In the genomic region with DNA sequence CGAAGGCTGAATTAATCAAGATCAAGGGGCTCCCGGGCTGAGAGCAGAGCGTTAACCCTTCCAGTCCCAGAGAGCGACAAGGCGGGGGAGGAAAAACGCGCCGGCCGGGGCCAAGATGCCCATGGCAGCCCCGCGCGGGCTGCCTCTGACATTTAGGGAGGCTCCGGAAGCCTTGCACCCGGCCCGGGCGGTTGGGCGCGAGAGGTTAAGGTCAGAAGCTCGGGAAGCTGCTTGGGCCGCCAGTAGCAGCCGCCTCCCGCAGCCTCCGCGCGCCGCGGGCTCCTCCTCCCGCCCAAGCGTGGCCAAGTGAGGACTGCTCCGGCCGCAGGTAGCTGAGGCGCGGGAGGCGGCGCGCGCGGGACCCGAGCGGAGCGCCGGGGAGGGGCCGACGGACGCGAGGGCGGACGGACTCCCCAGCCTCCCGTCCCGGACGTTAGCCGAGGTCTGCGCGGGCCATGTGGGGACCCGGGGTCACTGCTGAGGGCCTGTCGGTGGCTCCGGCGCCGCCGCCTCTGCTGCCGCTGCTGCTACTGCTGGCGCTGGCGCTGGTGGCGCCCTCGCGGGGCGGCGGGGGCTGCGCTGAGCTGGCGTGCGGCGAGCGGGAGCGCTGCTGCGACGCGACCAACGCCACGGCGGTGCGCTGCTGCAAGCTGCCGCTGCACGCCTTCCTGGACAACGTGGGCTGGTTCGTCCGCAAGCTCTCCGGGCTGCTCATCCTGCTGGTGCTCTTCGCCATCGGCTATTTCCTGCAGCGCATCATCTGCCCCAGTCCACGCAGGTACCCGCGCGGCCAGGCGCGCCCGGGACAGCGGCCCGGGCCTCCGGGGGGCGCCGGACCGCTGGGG, we compare ENCODE assay signal across 1 cellular context.
TF ChIP-seq lines count a peak whose summit lies in the region.

A gene (plus strand): TSS at position 242 of the 845 bp plus-strand sequence. CDS start 214 bp downstream, at position 456.

TF ChIP-seq in K562, 482 proteins besides CTCF, POLR2A, EP300 and RAD21 (continued from another document and continues in another):
- no peak for TF ChIP-seq NR2F6 (CRISPR knock-in tag; IDR thresholded peaks at IDR 0.05)
- TF ChIP-seq, protein P1, sequence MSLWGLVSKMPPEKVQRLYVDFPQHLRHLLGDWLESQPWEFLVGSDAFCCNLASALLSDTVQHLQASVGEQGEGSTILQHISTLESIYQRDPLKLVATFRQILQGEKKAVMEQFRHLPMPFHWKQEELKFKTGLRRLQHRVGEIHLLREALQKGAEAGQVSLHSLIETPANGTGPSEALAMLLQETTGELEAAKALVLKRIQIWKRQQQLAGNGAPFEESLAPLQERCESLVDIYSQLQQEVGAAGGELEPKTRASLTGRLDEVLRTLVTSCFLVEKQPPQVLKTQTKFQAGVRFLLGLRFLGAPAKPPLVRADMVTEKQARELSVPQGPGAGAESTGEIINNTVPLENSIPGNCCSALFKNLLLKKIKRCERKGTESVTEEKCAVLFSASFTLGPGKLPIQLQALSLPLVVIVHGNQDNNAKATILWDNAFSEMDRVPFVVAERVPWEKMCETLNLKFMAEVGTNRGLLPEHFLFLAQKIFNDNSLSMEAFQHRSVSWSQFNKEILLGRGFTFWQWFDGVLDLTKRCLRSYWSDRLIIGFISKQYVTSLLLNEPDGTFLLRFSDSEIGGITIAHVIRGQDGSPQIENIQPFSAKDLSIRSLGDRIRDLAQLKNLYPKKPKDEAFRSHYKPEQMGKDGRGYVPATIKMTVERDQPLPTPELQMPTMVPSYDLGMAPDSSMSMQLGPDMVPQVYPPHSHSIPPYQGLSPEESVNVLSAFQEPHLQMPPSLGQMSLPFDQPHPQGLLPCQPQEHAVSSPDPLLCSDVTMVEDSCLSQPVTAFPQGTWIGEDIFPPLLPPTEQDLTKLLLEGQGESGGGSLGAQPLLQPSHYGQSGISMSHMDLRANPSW (CRISPR knock-in tag; IDR thresholded peaks at IDR 0.05) = no peak
- TF ChIP-seq MAFG (tag; conservative IDR thresholded peaks at IDR 0.05) = no peak
- no peak for TF ChIP-seq RCOR1 (IDR thresholded peaks at IDR 0.05; ENCODE audit: borderline replicate concordance in 1 of 2, low read depth in 2 of 2, low read length in 2 of 2)
- no peak for TF ChIP-seq XRCC5 (IDR thresholded peaks at IDR 0.05; ENCODE audit: low read depth, low read length)
- no peak for TF ChIP-seq IFI16 (CRISPR knock-in tag; IDR thresholded peaks at IDR 0.05)
- no peak for TF ChIP-seq TFAM (CRISPR knock-in tag; conservative IDR thresholded peaks at IDR 0.05)
- no peak for TF ChIP-seq ZBTB17 (CRISPR knock-in tag; IDR thresholded peaks at IDR 0.05)
- TF ChIP-seq ZNF143 (CRISPR knock-in tag; IDR thresholded peaks at IDR 0.05) = no peak
- TF ChIP-seq ZNF134 (CRISPR knock-in tag; conservative IDR thresholded peaks at IDR 0.05) = no peak
- TF ChIP-seq, protein P2, sequence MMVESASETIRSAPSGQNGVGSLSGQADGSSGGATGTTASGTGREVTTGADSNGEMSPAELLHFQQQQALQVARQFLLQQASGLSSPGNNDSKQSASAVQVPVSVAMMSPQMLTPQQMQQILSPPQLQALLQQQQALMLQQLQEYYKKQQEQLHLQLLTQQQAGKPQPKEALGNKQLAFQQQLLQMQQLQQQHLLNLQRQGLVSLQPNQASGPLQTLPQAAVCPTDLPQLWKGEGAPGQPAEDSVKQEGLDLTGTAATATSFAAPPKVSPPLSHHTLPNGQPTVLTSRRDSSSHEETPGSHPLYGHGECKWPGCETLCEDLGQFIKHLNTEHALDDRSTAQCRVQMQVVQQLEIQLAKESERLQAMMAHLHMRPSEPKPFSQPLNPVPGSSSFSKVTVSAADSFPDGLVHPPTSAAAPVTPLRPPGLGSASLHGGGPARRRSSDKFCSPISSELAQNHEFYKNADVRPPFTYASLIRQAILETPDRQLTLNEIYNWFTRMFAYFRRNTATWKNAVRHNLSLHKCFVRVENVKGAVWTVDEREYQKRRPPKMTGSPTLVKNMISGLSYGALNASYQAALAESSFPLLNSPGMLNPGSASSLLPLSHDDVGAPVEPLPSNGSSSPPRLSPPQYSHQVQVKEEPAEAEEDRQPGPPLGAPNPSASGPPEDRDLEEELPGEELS (CRISPR knock-in tag; IDR thresholded peaks at IDR 0.05; ENCODE audit: borderline replicate concordance) = no peak
- TF ChIP-seq, protein P3, sequence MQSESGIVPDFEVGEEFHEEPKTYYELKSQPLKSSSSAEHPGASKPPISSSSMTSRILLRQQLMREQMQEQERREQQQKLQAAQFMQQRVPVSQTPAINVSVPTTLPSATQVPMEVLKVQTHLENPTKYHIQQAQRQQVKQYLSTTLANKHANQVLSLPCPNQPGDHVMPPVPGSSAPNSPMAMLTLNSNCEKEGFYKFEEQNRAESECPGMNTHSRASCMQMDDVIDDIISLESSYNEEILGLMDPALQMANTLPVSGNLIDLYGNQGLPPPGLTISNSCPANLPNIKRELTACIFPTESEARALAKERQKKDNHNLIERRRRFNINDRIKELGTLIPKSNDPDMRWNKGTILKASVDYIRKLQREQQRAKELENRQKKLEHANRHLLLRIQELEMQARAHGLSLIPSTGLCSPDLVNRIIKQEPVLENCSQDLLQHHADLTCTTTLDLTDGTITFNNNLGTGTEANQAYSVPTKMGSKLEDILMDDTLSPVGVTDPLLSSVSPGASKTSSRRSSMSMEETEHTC (IDR thresholded peaks at IDR 0.05) = no peak
- no peak for TF ChIP-seq KDM4B (IDR thresholded peaks at IDR 0.05; ENCODE audit: borderline replicate concordance in 2 of 2, low read depth in 1 of 2)
- TF ChIP-seq, protein P4, sequence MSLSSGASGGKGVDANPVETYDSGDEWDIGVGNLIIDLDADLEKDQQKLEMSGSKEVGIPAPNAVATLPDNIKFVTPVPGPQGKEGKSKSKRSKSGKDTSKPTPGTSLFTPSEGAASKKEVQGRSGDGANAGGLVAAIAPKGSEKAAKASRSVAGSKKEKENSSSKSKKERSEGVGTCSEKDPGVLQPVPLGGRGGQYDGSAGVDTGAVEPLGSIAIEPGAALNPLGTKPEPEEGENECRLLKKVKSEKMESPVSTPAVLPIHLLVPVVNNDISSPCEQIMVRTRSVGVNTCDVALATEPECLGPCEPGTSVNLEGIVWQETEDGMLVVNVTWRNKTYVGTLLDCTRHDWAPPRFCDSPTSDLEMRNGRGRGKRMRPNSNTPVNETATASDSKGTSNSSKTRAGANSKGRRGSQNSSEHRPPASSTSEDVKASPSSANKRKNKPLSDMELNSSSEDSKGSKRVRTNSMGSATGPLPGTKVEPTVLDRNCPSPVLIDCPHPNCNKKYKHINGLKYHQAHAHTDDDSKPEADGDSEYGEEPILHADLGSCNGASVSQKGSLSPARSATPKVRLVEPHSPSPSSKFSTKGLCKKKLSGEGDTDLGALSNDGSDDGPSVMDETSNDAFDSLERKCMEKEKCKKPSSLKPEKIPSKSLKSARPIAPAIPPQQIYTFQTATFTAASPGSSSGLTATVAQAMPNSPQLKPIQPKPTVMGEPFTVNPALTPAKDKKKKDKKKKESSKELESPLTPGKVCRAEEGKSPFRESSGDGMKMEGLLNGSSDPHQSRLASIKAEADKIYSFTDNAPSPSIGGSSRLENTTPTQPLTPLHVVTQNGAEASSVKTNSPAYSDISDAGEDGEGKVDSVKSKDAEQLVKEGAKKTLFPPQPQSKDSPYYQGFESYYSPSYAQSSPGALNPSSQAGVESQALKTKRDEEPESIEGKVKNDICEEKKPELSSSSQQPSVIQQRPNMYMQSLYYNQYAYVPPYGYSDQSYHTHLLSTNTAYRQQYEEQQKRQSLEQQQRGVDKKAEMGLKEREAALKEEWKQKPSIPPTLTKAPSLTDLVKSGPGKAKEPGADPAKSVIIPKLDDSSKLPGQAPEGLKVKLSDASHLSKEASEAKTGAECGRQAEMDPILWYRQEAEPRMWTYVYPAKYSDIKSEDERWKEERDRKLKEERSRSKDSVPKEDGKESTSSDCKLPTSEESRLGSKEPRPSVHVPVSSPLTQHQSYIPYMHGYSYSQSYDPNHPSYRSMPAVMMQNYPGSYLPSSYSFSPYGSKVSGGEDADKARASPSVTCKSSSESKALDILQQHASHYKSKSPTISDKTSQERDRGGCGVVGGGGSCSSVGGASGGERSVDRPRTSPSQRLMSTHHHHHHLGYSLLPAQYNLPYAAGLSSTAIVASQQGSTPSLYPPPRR (CRISPR knock-in tag; IDR thresholded peaks at IDR 0.05; ENCODE audit: borderline replicate concordance) = no peak
- TF ChIP-seq, protein P5, sequence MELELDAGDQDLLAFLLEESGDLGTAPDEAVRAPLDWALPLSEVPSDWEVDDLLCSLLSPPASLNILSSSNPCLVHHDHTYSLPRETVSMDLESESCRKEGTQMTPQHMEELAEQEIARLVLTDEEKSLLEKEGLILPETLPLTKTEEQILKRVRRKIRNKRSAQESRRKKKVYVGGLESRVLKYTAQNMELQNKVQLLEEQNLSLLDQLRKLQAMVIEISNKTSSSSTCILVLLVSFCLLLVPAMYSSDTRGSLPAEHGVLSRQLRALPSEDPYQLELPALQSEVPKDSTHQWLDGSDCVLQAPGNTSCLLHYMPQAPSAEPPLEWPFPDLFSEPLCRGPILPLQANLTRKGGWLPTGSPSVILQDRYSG (tag; conservative IDR thresholded peaks at IDR 0.05; ENCODE audit: low read depth) = no peak
- no peak; the same call in none of the 2 replicates for TF ChIP-seq RB1 (IDR thresholded peaks at IDR 0.05; ENCODE audit: low read depth)
- TF ChIP-seq YY1 (IDR thresholded peaks at IDR 0.05; ENCODE audit: borderline replicate concordance in 1 of 3, control insufficient read depth in 1 of 3, extremely low read depth in 1 of 3, insufficient read depth in 3 of 3, insufficient read length in 1 of 3, insufficient replicate concordance in 2 of 3, low read depth in 1 of 3, low read length in 2 of 3) = no peak
- TF ChIP-seq, protein P6, sequence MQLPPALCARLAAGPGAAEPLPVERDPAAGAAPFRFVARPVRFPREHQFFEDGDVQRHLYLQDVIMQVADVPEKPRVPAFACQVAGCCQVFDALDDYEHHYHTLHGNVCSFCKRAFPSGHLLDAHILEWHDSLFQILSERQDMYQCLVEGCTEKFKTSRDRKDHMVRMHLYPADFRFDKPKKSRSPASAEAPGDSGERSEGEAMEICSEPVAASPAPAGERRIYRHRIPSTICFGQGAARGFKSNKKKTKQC (CRISPR knock-in tag; IDR thresholded peaks at IDR 0.05) = no peak; the same call in 1 of the 2 replicates
- 0 out of 4 replicates have a peak, but pooled peaks have one; percentile 23 to 50 for TF ChIP-seq NONO (IDR thresholded peaks at IDR 0.05; ENCODE audit: low read depth in 2 of 2, low read length in 1 of 2)
- peak; percentile 69; the same call in 1 of the 2 replicates for TF ChIP-seq GATAD2B (IDR thresholded peaks at IDR 0.05; ENCODE audit: borderline replicate concordance)
- TF ChIP-seq, protein P7, sequence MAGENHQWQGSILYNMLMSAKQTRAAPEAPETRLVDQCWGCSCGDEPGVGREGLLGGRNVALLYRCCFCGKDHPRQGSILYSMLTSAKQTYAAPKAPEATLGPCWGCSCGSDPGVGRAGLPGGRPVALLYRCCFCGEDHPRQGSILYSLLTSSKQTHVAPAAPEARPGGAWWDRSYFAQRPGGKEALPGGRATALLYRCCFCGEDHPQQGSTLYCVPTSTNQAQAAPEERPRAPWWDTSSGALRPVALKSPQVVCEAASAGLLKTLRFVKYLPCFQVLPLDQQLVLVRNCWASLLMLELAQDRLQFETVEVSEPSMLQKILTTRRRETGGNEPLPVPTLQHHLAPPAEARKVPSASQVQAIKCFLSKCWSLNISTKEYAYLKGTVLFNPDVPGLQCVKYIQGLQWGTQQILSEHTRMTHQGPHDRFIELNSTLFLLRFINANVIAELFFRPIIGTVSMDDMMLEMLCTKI (IDR thresholded peaks at IDR 0.05; ENCODE audit: partially characterized antibody) = no peak
- TF ChIP-seq PHF8 (IDR thresholded peaks at IDR 0.05; ENCODE audit: borderline replicate concordance, low read length) = peak; percentile 44; the same call in 1 of the 2 replicates
- TF ChIP-seq, protein P8, sequence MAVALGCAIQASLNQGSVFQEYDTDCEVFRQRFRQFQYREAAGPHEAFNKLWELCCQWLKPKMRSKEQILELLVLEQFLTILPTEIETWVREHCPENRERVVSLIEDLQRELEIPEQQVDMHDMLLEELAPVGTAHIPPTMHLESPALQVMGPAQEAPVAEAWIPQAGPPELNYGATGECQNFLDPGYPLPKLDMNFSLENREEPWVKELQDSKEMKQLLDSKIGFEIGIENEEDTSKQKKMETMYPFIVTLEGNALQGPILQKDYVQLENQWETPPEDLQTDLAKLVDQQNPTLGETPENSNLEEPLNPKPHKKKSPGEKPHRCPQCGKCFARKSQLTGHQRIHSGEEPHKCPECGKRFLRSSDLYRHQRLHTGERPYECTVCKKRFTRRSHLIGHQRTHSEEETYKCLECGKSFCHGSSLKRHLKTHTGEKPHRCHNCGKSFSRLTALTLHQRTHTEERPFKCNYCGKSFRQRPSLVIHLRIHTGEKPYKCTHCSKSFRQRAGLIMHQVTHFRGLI (CRISPR knock-in tag; IDR thresholded peaks at IDR 0.05) = no peak
- TF ChIP-seq, protein P9, sequence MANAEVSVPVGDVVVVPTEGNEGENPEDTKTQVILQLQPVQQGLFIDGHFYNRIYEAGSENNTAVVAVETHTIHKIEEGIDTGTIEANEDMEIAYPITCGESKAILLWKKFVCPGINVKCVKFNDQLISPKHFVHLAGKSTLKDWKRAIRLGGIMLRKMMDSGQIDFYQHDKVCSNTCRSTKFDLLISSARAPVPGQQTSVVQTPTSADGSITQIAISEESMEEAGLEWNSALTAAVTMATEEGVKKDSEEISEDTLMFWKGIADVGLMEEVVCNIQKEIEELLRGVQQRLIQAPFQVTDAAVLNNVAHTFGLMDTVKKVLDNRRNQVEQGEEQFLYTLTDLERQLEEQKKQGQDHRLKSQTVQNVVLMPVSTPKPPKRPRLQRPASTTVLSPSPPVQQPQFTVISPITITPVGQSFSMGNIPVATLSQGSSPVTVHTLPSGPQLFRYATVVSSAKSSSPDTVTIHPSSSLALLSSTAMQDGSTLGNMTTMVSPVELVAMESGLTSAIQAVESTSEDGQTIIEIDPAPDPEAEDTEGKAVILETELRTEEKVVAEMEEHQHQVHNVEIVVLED (CRISPR knock-in tag; IDR thresholded peaks at IDR 0.05) = peak; percentile 82
- no peak for TF ChIP-seq FOSL1 (tag; conservative IDR thresholded peaks at IDR 0.05)
- TF ChIP-seq, protein P10, sequence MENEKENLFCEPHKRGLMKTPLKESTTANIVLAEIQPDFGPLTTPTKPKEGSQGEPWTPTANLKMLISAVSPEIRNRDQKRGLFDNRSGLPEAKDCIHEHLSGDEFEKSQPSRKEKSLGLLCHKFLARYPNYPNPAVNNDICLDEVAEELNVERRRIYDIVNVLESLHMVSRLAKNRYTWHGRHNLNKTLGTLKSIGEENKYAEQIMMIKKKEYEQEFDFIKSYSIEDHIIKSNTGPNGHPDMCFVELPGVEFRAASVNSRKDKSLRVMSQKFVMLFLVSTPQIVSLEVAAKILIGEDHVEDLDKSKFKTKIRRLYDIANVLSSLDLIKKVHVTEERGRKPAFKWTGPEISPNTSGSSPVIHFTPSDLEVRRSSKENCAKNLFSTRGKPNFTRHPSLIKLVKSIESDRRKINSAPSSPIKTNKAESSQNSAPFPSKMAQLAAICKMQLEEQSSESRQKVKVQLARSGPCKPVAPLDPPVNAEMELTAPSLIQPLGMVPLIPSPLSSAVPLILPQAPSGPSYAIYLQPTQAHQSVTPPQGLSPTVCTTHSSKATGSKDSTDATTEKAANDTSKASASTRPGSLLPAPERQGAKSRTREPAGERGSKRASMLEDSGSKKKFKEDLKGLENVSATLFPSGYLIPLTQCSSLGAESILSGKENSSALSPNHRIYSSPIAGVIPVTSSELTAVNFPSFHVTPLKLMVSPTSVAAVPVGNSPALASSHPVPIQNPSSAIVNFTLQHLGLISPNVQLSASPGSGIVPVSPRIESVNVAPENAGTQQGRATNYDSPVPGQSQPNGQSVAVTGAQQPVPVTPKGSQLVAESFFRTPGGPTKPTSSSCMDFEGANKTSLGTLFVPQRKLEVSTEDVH (IDR thresholded peaks at IDR 0.05; ENCODE audit: low read depth, partially characterized antibody) = no peak
- no peak for TF ChIP-seq GTF2A2 (tag; IDR thresholded peaks at IDR 0.05)
